ENCODE assay signal across 9 cellular contexts in genomic region chr1:39509360-39510009, GRCh38. TPM values are rescaled to one million over a fixed set of nuclear protein-coding genes. Genes with fewer than 3 reads are reported as not detected.
DNase-seq lines count a peak whose midpoint lies in the region; ATAC-seq and TF ChIP-seq lines count a peak whose summit lies in the region.
"Had no signal": no experiment of that assay in that cellular context is flagged by ENCODE, and none has a peak within 500 bp of the region (broad histone marks: within the 10 kb centered on the region; RNA-seq: fewer than 3 reads in every experiment).

No MANE protein-coding gene starts in this region.

- TF ChIP-seq CTCF in ascending aorta (IDR thresholded peaks at IDR 0.05) = no peak

- peak in 1 of 5 donors; percentile 40 for DNase-seq in CD8-positive, alpha-beta memory T cell
- DNase-seq in M059J (ENCODE audit: low read depth) (peak; percentile 79), fibroblast of peridontal ligament (ENCODE audit: extremely low read depth) (peak; percentile 36), NOMO-1 treated with dmso at 0.1 percent for 144 hours (lab: John Stamatoyannopoulos, UW; ENCODE audit: unreplicated experiment) (no peak), ascending aorta (ENCODE audit: low spot score in 2 of 2) (no peak)
- no peak for DNase-seq in stimulated activated CD4-positive, alpha-beta T cell treated with anti-CD3 and anti-CD28 coated beads, Interleukin-1b, Interleukin-23, amount 100 ng/mL, for 48 hours

- H3K27me3 ChIP-seq in CD8-positive, alpha-beta memory T cell (ENCODE audit: insufficient read depth, low read length, poor library complexity, severe bottlenecking) = no peaks in the 10 kb centered on the region
- no peaks in the 10 kb centered on the region for H3K27me3 ChIP-seq in ascending aorta

- H3K9me3 ChIP-seq in CD8-positive, alpha-beta memory T cell (ENCODE audit: low read length) = no peaks in the 10 kb centered on the region
- H3K9me3 ChIP-seq in ascending aorta = no peaks in the 10 kb centered on the region

- H3K27ac ChIP-seq in CD8-positive, alpha-beta memory T cell (ENCODE audit: low read depth, low read length) = no peak overlapping the region
- H3K27ac ChIP-seq in ascending aorta = no peak overlapping the region
- H3K27ac ChIP-seq: skin epidermis had no signal

- no peak overlapping the region for H3K4me3 ChIP-seq in CD8-positive, alpha-beta memory T cell (ENCODE audit: low read length)
- no peak overlapping the region for H3K4me3 ChIP-seq in ascending aorta
- H3K4me3 ChIP-seq: skin epidermis had no signal

- CTCF ChIA-PET in CD8-positive, alpha-beta memory T cell (lab: Charles Lee) = no interaction called here

- H3K9me3 Mint-ChIP-seq in CD8-positive, alpha-beta memory T cell = no peaks in the 10 kb centered on the region

- peak overlapping the region in 3 of 8 donors; percentile 21 to 72 (median 60) for H3K27ac Mint-ChIP-seq in CD8-positive, alpha-beta memory T cell

- intact Hi-C loops in ascending aorta (cut with DNase I) = no loop called here

- H3K4me1 Mint-ChIP-seq in CD8-positive, alpha-beta memory T cell = peaks cover 8 to 14% (median 13%) of the 10 kb centered on the region in 3 donors

- ATAC-seq in GM19463 (IDR thresholded peaks at IDR 0.05; ENCODE audit: unreplicated experiment) = peak; percentile 58
- no peak for ATAC-seq in GM19328 (IDR thresholded peaks at IDR 0.05; ENCODE audit: unreplicated experiment)

- no peaks in the 10 kb centered on the region for H3K4me1 ChIP-seq in CD8-positive, alpha-beta memory T cell (ENCODE audit: insufficient read depth, low read length)
- no peaks in the 10 kb centered on the region for H3K4me1 ChIP-seq in ascending aorta

- peak overlapping the region in 6 of 7 donors; percentile 36 to 71 (median 62) for H3K4me3 Mint-ChIP-seq in CD8-positive, alpha-beta memory T cell

- POLR2A ChIA-PET in CD8-positive, alpha-beta memory T cell (lab: Charles Lee) = no interaction called here

- H3K36me3 ChIP-seq in CD8-positive, alpha-beta memory T cell (ENCODE audit: insufficient read depth, low read length) = no peaks in the 10 kb centered on the region
- no peaks in the 10 kb centered on the region for H3K36me3 ChIP-seq in ascending aorta

- H3K27me3 Mint-ChIP-seq in CD8-positive, alpha-beta memory T cell = peaks cover 0 to 4% of the 10 kb centered on the region in 2 donors

- no peaks in the 10 kb centered on the region for H3K36me3 Mint-ChIP-seq in CD8-positive, alpha-beta memory T cell

RNA-seq across cellular contexts. Expression of gene BMP8A, which starts 18.0 kb away (rescaled TPM):
- total RNA-seq in CD8-positive, alpha-beta memory T cell = under 1 TPM in 1 of 2 experiments, not detected in 1; 0.18 TPM
- polyA plus RNA-seq in CD8-positive, alpha-beta memory T cell = not detected
- total RNA-seq in M059J (2014; rRNA removed; shearing (Covaris generic)) = not detected in 2 replicates
- total RNA-seq in ascending aorta = not detected

Comparison
In these comparisons a context has a peak if more than half of its experiments do, and no peak if none do; other contexts are left out.
1. DNase-seq: peak in M059J (single experiment) and fibroblast of peridontal ligament (single experiment); none in NOMO-1 treated with dmso at 0.1 percent for 144 hours (single experiment), stimulated activated CD4-positive, alpha-beta T cell treated with anti-CD3 and anti-CD28 coated beads, Interleukin-1b, Interleukin-23, amount 100 ng/mL, for 48 hours (single experiment) and ascending aorta (0 of 2).